In the genomic region with DNA sequence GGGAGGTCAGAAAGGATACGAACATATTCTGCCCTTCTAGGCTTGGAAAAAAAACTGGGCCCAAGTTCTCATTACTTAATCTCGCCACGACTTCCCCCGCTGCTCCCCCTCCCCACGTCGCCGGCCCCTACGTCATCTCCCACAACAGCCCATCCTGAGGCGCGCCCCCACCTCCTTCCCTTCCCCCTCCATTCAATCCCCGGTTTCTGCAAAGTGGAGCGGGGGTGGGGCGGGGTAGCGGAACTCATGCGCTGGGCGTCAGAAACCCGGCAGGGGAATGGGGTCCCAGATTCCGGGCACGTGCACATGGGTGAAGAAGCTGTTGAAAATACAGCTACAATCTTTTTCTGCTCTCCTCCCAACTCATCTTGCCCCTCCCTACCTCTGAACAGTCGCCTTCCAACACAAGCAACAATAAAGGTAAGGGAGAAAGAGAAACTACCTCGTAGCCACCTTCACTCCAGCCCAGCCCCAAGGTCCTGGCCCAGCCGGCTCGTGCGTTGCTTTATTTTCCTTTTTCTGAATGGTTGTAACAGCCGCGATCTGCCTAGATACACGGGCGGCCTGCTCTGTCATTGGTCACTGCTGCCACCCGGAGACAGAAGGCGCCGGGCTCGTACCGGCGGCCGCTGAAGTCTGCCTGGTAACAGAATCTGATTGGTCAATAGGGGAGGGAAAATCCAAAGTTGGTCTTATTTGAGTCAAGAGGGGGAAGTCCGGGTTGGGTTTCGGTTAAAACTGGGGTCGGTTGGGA, we compare ENCODE assay signal across 1 cellular context.
A peak's percentile ranks its signal among the peaks of the same experiment; 100 is the strongest.
TF ChIP-seq lines count a peak whose summit lies in the region.

Gene RFX5 (minus strand): TSS at position 484 of the 754 bp plus-strand sequence. CDS start 932 bp downstream, outside the sequence.

TF ChIP-seq in K562, 482 proteins besides CTCF, POLR2A, EP300 and RAD21 (continued from another document and continues in another):
- TF ChIP-seq, protein P1, sequence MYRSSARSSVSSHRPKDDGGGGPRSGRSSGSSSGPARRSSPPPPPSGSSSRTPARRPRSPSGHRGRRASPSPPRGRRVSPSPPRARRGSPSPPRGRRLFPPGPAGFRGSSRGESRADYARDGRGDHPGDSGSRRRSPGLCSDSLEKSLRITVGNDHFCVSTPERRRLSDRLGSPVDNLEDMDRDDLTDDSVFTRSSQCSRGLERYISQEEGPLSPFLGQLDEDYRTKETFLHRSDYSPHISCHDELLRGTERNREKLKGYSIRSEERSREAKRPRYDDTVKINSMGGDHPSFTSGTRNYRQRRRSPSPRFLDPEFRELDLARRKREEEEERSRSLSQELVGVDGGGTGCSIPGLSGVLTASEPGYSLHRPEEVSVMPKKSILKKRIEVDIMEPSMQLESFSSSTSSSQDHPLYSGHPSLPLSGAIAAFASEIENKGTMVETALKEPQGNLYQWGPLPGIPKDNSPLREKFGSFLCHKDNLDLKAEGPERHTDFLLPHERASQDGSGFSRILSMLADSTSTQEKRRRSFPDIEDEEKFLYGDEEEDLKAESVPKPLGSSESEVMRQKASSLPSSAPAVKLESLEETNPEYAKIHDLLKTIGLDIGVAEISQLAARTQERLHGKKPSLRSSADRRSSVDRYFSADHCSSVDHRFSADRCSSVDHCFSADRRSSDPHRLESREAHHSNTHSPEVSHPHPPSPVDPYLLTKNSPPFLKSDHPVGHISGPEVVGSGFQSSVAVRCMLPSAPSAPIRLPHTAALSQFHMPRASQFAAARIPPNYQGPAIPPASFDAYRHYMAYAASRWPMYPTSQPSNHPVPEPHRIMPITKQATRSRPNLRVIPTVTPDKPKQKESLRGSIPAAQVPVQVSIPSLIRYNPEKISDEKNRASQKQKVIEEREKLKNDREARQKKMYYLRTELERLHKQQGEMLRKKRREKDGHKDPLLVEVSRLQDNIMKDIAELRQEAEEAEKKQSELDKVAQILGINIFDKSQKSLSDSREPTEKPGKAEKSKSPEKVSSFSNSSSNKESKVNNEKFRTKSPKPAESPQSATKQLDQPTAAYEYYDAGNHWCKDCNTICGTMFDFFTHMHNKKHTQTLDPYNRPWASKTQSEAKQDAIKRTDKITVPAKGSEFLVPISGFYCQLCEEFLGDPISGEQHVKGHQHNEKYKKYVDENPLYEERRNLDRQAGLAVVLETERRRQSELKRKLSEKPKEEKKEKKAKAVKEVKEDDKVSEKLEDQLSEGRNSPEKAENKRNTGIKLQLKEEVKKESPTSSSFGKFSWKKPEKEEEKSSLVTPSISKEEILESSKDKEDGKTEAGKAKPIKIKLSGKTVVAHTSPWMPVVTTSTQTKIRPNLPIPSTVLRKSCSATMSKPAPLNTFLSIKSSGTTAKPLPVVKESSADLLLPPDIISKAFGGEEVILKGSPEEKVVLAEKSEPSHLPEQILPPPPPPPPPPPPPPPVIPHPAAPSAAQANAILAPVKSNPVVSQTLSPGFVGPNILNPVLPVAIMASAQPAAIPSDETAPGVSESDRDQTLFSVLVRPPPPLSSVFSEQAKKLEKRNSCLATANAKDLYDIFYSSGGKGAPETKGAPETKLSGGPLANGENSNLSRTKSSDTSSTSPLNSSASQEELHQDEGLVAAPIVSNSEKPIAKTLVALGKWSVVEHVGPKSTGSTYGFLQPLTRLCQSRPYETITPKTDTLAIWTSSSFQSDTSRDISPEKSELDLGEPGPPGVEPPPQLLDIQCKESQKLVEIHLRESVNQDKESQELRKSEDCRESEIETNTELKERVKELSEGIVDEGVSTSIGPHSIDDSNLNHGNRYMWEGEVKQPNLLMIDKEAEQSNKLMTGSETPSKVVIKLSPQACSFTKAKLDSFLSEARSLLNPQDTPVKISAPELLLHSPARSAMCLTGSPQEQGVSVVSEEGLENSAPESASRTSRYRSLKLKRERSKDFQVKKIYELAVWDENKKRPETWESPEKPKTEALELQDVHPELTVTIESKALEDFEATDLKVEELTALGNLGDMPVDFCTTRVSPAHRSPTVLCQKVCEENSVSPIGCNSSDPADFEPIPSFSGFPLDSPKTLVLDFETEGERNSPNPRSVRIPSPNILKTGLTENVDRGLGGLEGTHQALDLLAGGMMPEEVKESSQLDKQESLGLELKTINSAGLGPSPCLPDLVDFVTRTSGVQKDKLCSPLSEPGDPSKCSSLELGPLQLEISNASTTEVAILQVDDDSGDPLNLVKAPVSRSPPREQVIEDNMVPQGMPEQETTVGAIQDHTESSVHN (IDR thresholded peaks at IDR 0.05; ENCODE audit: borderline replicate concordance in 1 of 2, low read depth in 1 of 2), result peak in 1 of 2 experiments; percentile 79; a peak in 2 of 4 replicates
- TF ChIP-seq HDAC1 (IDR thresholded peaks at IDR 0.05), result peak in 1 of 2 experiments; percentile 84; a peak in 2 of 4 replicates
- no peak for TF ChIP-seq ZC3H11A (IDR thresholded peaks at IDR 0.05; ENCODE audit: low read depth, low read length)
- TF ChIP-seq KHSRP (IDR thresholded peaks at IDR 0.05), result no peak
- TF ChIP-seq, protein P2, sequence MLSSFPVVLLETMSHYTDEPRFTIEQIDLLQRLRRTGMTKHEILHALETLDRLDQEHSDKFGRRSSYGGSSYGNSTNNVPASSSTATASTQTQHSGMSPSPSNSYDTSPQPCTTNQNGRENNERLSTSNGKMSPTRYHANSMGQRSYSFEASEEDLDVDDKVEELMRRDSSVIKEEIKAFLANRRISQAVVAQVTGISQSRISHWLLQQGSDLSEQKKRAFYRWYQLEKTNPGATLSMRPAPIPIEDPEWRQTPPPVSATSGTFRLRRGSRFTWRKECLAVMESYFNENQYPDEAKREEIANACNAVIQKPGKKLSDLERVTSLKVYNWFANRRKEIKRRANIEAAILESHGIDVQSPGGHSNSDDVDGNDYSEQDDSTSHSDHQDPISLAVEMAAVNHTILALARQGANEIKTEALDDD (IDR thresholded peaks at IDR 0.05), result no peak
- TF ChIP-seq USF2 (CRISPR knock-in tag; IDR thresholded peaks at IDR 0.05), result no peak; the same call in 1 of the 2 replicates
- no peak for TF ChIP-seq ZZZ3 (IDR thresholded peaks at IDR 0.05)
- peak; percentile 32; the same call in 1 of the 2 replicates for TF ChIP-seq HCFC1 (IDR thresholded peaks at IDR 0.05; ENCODE audit: low read depth, low read length)
- no peak for TF ChIP-seq JUN (IDR thresholded peaks at IDR 0.05; ENCODE audit: borderline replicate concordance, low read depth, low read length)
- TF ChIP-seq JUN (CRISPR knock-in tag; IDR thresholded peaks at IDR 0.05; ENCODE audit: borderline replicate concordance), result peak; percentile 19; the same call in 1 of the 2 replicates
- TF ChIP-seq ADNP (tag; IDR thresholded peaks at IDR 0.05), result no peak
- 0 out of 4 replicates have a peak, but pooled peaks of 1 of the 2 experiments have one; percentile 12 for TF ChIP-seq RCOR1 (IDR thresholded peaks at IDR 0.05; ENCODE audit: borderline replicate concordance in 1 of 2, low read depth in 2 of 2, low read length in 2 of 2)
- TF ChIP-seq TEAD4 (IDR thresholded peaks at IDR 0.05; ENCODE audit: low read length), result peak; percentile 25; the same call in 1 of the 2 replicates
- TF ChIP-seq TEAD4 (CRISPR knock-in tag; IDR thresholded peaks at IDR 0.05; ENCODE audit: borderline replicate concordance), result no peak
- no peak for TF ChIP-seq HIVEP1 (CRISPR knock-in tag; IDR thresholded peaks at IDR 0.05)
- TF ChIP-seq, protein P3, sequence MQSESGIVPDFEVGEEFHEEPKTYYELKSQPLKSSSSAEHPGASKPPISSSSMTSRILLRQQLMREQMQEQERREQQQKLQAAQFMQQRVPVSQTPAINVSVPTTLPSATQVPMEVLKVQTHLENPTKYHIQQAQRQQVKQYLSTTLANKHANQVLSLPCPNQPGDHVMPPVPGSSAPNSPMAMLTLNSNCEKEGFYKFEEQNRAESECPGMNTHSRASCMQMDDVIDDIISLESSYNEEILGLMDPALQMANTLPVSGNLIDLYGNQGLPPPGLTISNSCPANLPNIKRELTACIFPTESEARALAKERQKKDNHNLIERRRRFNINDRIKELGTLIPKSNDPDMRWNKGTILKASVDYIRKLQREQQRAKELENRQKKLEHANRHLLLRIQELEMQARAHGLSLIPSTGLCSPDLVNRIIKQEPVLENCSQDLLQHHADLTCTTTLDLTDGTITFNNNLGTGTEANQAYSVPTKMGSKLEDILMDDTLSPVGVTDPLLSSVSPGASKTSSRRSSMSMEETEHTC (IDR thresholded peaks at IDR 0.05), result 0 out of 2 replicates have a peak, but pooled peaks have one; percentile 17
- TF ChIP-seq THRAP3 (IDR thresholded peaks at IDR 0.05; ENCODE audit: borderline replicate concordance), result 0 out of 2 replicates have a peak, but pooled peaks have one; percentile 39
- no peak for TF ChIP-seq MEIS2 (IDR thresholded peaks at IDR 0.05; ENCODE audit: partially characterized antibody)
- TF ChIP-seq ETS1 (conservative IDR thresholded peaks at IDR 0.05; ENCODE audit: control insufficient read depth, low read depth, low read length), result peak; percentile 46; the same call in 1 of the 2 replicates
- no peak for TF ChIP-seq ZKSCAN3 (CRISPR knock-in tag; IDR thresholded peaks at IDR 0.05)
- TF ChIP-seq RBM34 (IDR thresholded peaks at IDR 0.05; ENCODE audit: borderline replicate concordance, insufficient read depth, low read length), result no peak
- peak; percentile 73 for TF ChIP-seq NRF1 (conservative IDR thresholded peaks at IDR 0.05 in 1 of 2, IDR thresholded peaks at IDR 0.05 in 1 of 2)
- TF ChIP-seq UBTF (IDR thresholded peaks at IDR 0.05; ENCODE audit: borderline replicate concordance in 1 of 2, low read depth in 2 of 2, low read length in 2 of 2), result 0 out of 4 replicates have a peak, but pooled peaks of 1 of the 2 experiments have one; percentile 54
- TF ChIP-seq MAX (CRISPR knock-in tag; IDR thresholded peaks at IDR 0.05), result peak; percentile 93
- peak; percentile 64 for TF ChIP-seq ASH1L (IDR thresholded peaks at IDR 0.05; ENCODE audit: borderline replicate concordance, low read depth, partially characterized antibody)
- TF ChIP-seq TEAD1 (CRISPR knock-in tag; IDR thresholded peaks at IDR 0.05), result peak in 1 of 2 experiments; percentile 75; a peak in 1 of 4 replicates
- no peak for TF ChIP-seq MBD2 (IDR thresholded peaks at IDR 0.05; ENCODE audit: borderline replicate concordance, low read depth)
- TF ChIP-seq ZBTB5 (IDR thresholded peaks at IDR 0.05), result 0 out of 2 replicates have a peak, but pooled peaks have one; percentile 64
- peak; percentile 84 for TF ChIP-seq EGR1 (conservative IDR thresholded peaks at IDR 0.05)
- TF ChIP-seq BRF1 (IDR thresholded peaks at IDR 0.05; ENCODE audit: borderline replicate concordance, extremely low read depth, insufficient read length), result no peak
